Comparison of ENCODE assay signal across 1 cellular context in genomic region chrX:41333994-41334865, GRCh38.
TF ChIP-seq lines count a peak whose summit lies in the region.

TSS of gene DDX3X (plus strand) at chrX:41334162. CDS start at chrX:41334253, 91 bp downstream.

TF ChIP-seq in HepG2, 621 proteins besides CTCF, POLR2A, EP300 and RAD21 (continued from another document and continues in another):
- TF ChIP-seq HINFP (CRISPR knock-in tag; IDR thresholded peaks at IDR 0.05; ENCODE audit: low read depth) (no peak), ZNF264 (CRISPR knock-in tag; IDR thresholded peaks at IDR 0.05) (0 out of 2 replicates have a peak, but pooled peaks have one; percentile 32), ZNF441 (CRISPR knock-in tag; IDR thresholded peaks at IDR 0.05; ENCODE audit: borderline replicate concordance) (no peak), TFAP4 (IDR thresholded peaks at IDR 0.05; ENCODE audit: borderline replicate concordance, low read depth) (no peak), ATF7 (IDR thresholded peaks at IDR 0.05) (no peak), ATF7 (CRISPR knock-in tag; IDR thresholded peaks at IDR 0.05) (no peak), ZNF234 (CRISPR knock-in tag; conservative IDR thresholded peaks at IDR 0.05) (no peak), MATR3 (CRISPR knock-in tag; IDR thresholded peaks at IDR 0.05) (no peak), SMC3 (IDR thresholded peaks at IDR 0.05; ENCODE audit: low read length) (no peak), GFI1 (CRISPR knock-in tag; IDR thresholded peaks at IDR 0.05; ENCODE audit: borderline replicate concordance) (no peak), ARHGAP35 (CRISPR knock-in tag; IDR thresholded peaks at IDR 0.05; ENCODE audit: borderline replicate concordance) (no peak), ZNF512B (CRISPR knock-in tag; IDR thresholded peaks at IDR 0.05; ENCODE audit: borderline replicate concordance) (no peak), PHF5A (CRISPR knock-in tag; IDR thresholded peaks at IDR 0.05; ENCODE audit: low read depth, unreplicated experiment) (no peak), JARID2 (CRISPR knock-in tag; IDR thresholded peaks at IDR 0.05; ENCODE audit: insufficient replicate concordance) (no peak), ZNF292 (CRISPR knock-in tag; IDR thresholded peaks at IDR 0.05; ENCODE audit: borderline replicate concordance, low read depth) (no peak), ZNF431 (CRISPR knock-in tag; IDR thresholded peaks at IDR 0.05; ENCODE audit: borderline replicate concordance, low read depth) (no peak), MAF1 (CRISPR knock-in tag; IDR thresholded peaks at IDR 0.05; ENCODE audit: borderline replicate concordance) (no peak), NCOR1 (IDR thresholded peaks at IDR 0.05; ENCODE audit: borderline replicate concordance, low read length) (no peak), FOSL1 (CRISPR knock-in tag; IDR thresholded peaks at IDR 0.05; ENCODE audit: borderline replicate concordance) (no peak), CBX5 (CRISPR knock-in tag; IDR thresholded peaks at IDR 0.05; ENCODE audit: borderline replicate concordance) (no peak), ZFX (CRISPR knock-in tag; IDR thresholded peaks at IDR 0.05; ENCODE audit: low read depth) (no peak; the same call in 1 of the 2 replicates), NR3C1 (CRISPR knock-in tag; IDR thresholded peaks at IDR 0.05) (no peak), SCMH1 (CRISPR knock-in tag; IDR thresholded peaks at IDR 0.05; ENCODE audit: borderline replicate concordance) (no peak), ZNF549 (CRISPR knock-in tag; IDR thresholded peaks at IDR 0.05) (no peak), TMF1 (CRISPR knock-in tag; IDR thresholded peaks at IDR 0.05; ENCODE audit: low read depth) (peak; percentile 37; the same call in 1 of the 2 replicates), TSC22D2 (CRISPR knock-in tag; IDR thresholded peaks at IDR 0.05; ENCODE audit: borderline replicate concordance) (no peak), TBL1XR1 (IDR thresholded peaks at IDR 0.05; ENCODE audit: borderline replicate concordance, low read length, partially characterized antibody) (no peak), NR2F1 (CRISPR knock-in tag; IDR thresholded peaks at IDR 0.05) (no peak), YEATS4 (CRISPR knock-in tag; IDR thresholded peaks at IDR 0.05; ENCODE audit: borderline replicate concordance) (no peak; the same call in 1 of the 2 replicates), NR0B2 (CRISPR knock-in tag; IDR thresholded peaks at IDR 0.05) (no peak), E2F1 (CRISPR knock-in tag; IDR thresholded peaks at IDR 0.05) (no peak), RFXANK (CRISPR knock-in tag; IDR thresholded peaks at IDR 0.05) (no peak), ZBTB44 (CRISPR knock-in tag; IDR thresholded peaks at IDR 0.05) (no peak), RAD51 (IDR thresholded peaks at IDR 0.05; ENCODE audit: borderline replicate concordance) (no peak), HNF1B (CRISPR knock-in tag; IDR thresholded peaks at IDR 0.05) (no peak), ATF4 (CRISPR knock-in tag; IDR thresholded peaks at IDR 0.05) (no peak), BHLHE40 (IDR thresholded peaks at IDR 0.05; ENCODE audit: low read length) (no peak; the same call in 1 of the 2 replicates)
- TF ChIP-seq, protein P1, sequence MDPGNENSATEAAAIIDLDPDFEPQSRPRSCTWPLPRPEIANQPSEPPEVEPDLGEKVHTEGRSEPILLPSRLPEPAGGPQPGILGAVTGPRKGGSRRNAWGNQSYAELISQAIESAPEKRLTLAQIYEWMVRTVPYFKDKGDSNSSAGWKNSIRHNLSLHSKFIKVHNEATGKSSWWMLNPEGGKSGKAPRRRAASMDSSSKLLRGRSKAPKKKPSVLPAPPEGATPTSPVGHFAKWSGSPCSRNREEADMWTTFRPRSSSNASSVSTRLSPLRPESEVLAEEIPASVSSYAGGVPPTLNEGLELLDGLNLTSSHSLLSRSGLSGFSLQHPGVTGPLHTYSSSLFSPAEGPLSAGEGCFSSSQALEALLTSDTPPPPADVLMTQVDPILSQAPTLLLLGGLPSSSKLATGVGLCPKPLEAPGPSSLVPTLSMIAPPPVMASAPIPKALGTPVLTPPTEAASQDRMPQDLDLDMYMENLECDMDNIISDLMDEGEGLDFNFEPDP (CRISPR knock-in tag; conservative IDR thresholded peaks at IDR 0.05), result no peak
- TF ChIP-seq, protein P2, sequence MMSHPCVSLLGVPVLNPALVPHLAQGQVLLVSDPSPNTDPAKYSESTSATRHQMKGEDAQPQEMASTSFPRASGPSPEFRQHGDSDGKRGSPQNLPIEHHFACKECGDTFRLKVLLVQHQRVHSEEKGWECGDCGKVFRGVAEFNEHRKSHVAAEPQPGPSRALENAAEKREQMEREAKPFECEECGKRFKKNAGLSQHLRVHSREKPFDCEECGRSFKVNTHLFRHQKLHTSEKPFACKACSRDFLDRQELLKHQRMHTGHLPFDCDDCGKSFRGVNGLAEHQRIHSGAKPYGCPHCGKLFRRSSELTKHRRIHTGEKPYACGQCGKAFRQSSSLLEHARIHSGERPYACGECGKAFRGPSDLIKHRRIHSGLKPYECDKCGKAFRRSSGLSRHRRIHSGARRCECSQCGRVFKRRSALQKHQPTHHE (CRISPR knock-in tag; IDR thresholded peaks at IDR 0.05; ENCODE audit: borderline replicate concordance), result peak; percentile 81; the same call in 1 of the 2 replicates
- TF ChIP-seq, protein P3, sequence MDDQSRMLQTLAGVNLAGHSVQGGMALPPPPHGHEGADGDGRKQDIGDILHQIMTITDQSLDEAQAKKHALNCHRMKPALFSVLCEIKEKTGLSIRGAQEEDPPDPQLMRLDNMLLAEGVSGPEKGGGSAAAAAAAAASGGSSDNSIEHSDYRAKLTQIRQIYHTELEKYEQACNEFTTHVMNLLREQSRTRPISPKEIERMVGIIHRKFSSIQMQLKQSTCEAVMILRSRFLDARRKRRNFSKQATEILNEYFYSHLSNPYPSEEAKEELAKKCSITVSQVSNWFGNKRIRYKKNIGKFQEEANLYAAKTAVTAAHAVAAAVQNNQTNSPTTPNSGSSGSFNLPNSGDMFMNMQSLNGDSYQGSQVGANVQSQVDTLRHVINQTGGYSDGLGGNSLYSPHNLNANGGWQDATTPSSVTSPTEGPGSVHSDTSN (CRISPR knock-in tag; IDR thresholded peaks at IDR 0.05; ENCODE audit: borderline replicate concordance), result no peak
- TF ChIP-seq, protein P4, sequence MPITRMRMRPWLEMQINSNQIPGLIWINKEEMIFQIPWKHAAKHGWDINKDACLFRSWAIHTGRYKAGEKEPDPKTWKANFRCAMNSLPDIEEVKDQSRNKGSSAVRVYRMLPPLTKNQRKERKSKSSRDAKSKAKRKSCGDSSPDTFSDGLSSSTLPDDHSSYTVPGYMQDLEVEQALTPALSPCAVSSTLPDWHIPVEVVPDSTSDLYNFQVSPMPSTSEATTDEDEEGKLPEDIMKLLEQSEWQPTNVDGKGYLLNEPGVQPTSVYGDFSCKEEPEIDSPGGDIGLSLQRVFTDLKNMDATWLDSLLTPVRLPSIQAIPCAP (CRISPR knock-in tag; IDR thresholded peaks at IDR 0.05; ENCODE audit: low read depth), result no peak
